11 cellular contexts compared by ENCODE assay signal in the genomic region with DNA sequence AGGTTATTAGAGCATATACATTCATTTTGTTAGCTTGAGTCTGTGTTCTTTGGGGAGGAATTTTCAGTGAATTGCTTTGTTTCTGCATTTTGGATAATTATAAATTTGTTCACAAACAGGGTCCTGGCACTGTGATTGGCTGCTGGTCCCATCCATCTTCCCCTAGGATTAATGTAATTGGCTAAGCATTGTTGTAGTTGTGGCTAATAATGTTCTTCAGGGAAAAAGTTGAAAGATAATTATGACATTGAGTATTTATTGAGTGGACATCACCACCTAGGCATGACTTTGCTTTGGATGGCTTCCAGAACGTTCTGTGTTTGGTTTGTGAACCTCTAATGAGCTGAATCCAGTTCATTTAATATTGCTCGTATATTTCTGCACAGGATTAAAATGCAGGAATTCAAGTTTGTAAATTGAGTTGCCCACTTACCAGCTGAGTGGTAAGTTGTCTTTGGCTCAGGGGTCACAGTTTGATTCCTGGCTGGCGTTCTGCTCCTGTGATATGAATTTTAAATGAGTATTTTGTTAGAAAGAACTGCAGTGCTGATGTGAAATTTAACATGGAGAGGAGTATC. TPM values are rescaled to one million over a fixed set of nuclear protein-coding genes. Genes with fewer than 3 reads are reported as not detected.
DNase-seq lines count a peak whose midpoint lies in the region; ATAC-seq, FAIRE-seq and TF ChIP-seq lines count a peak whose summit lies in the region.
"Had no signal": no experiment of that assay in that cellular context is flagged by ENCODE, and none has a peak within 500 bp of the region (broad histone marks: within the 10 kb centered on the region; RNA-seq: fewer than 3 reads in every experiment).

No MANE protein-coding gene starts in this region.

- no peaks in the 10 kb centered on the region for H3K27me3 Mint-ChIP-seq in activated naive CD4-positive, alpha-beta T cell treated with anti-CD3 and anti-CD28 coated beads for 36 hours (ENCODE audit: low read depth)
- H3K27me3 Mint-ChIP-seq: activated naive CD4-positive, alpha-beta T cell treated with anti-CD3 and anti-CD28 coated beads, Interleukin-2, amount 50 U/mL, for 24 hours had no signal

- H3K27ac ChIP-seq in A549 = no peak overlapping the region
- H3K27ac ChIP-seq: C4-2B had no signal

- no peak for TF ChIP-seq CTCF in A549 (IDR thresholded peaks at IDR 0.05)
- TF ChIP-seq CTCF in astrocyte of the cerebellum (IDR thresholded peaks at IDR 0.05; ENCODE audit: low read depth, low read length, missing control alignments) = no peak

- ATAC-seq in A549 = no peak
- ATAC-seq in GM18868 (IDR thresholded peaks at IDR 0.05; ENCODE audit: unreplicated experiment) = no peak
- no peak for ATAC-seq in GM19397 (IDR thresholded peaks at IDR 0.05; ENCODE audit: unreplicated experiment)
- ATAC-seq: Panc1 had no signal

- no peaks in the 10 kb centered on the region for H3K9me3 Mint-ChIP-seq in activated naive CD4-positive, alpha-beta T cell treated with anti-CD3 and anti-CD28 coated beads for 36 hours
- H3K9me3 Mint-ChIP-seq: activated naive CD4-positive, alpha-beta T cell treated with anti-CD3 and anti-CD28 coated beads, Interleukin-2, amount 50 U/mL, for 24 hours had no signal

- POLR2A ChIA-PET in A549 (lab: Yijun Ruan, JAX) = no interaction called here

- in situ Hi-C loops in astrocyte of the cerebellum (cut with HindIII; ENCODE audit: low sequenced_read_pairs) = no loop called here

- no peak overlapping the region for H3K4me3 Mint-ChIP-seq in activated naive CD4-positive, alpha-beta T cell treated with anti-CD3 and anti-CD28 coated beads for 36 hours
- H3K4me3 Mint-ChIP-seq: activated naive CD4-positive, alpha-beta T cell treated with anti-CD3 and anti-CD28 coated beads, Interleukin-2, amount 50 U/mL, for 24 hours had no signal

- no peak overlapping the region for H3K27ac Mint-ChIP-seq in activated naive CD4-positive, alpha-beta T cell treated with anti-CD3 and anti-CD28 coated beads for 36 hours

- DNase-seq in A549 (ENCODE audit: low read depth in 1 of 2, low spot score in 1 of 2) (peak; percentile 9 to 50), HuH-7 (ENCODE audit: low spot score) (peak; percentile 32), astrocyte of the cerebellum (ENCODE audit: low read depth) (peak; percentile 65), kidney glomerular epithelial cell (lab: John Stamatoyannopoulos, UW) (peak; percentile 62), H4 (ENCODE audit: low spot score) (no peak)
- no peak for DNase-seq in activated naive CD4-positive, alpha-beta T cell treated with anti-CD3 and anti-CD28 coated beads for 36 hours

- no peak for TF ChIP-seq RAD21 in A549 (conservative IDR thresholded peaks at IDR 0.05 in 1 of 2, IDR thresholded peaks at IDR 0.05 in 1 of 2)

- intact Hi-C loops in activated naive CD4-positive, alpha-beta T cell treated with anti-CD3 and anti-CD28 coated beads for 36 hours (cut with micrococcal nuclease) = no loop called here

- no peak for TF ChIP-seq EP300 in A549 (IDR thresholded peaks at IDR 0.05)

- H3K4me1 ChIP-seq in A549 = peaks cover 48% of the 10 kb centered on the region

- WGBS in A549 (ENCODE audit: missing lambda C conversion rate) = 82% methylated on average over 3 of the region's 3 CpGs

- no peak for TF ChIP-seq POLR2A in A549 (IDR thresholded peaks at IDR 0.05; ENCODE audit: low read length)

- no peak for FAIRE-seq in A549 (lab: Jason Lieb, UNC)

- CTCF ChIA-PET in A549 (lab: Yijun Ruan, JAX) = no interaction called here
- CTCF ChIA-PET in activated naive CD4-positive, alpha-beta T cell treated with anti-CD3 and anti-CD28 coated beads for 36 hours (lab: Charles Lee) = interaction anchor here (1.0 kb wide), 1 partner anchor 9 kb away, joined by 4 read pairs; no protein-coding TSS in a partner anchor

- H3K4me1 Mint-ChIP-seq in activated naive CD4-positive, alpha-beta T cell treated with anti-CD3 and anti-CD28 coated beads for 36 hours (ENCODE audit: low read depth) = peaks cover 51% of the 10 kb centered on the region

- peaks cover 25% of the 10 kb centered on the region for H3K36me3 Mint-ChIP-seq in activated naive CD4-positive, alpha-beta T cell treated with anti-CD3 and anti-CD28 coated beads for 36 hours (ENCODE audit: low read depth)

- no peak overlapping the region for H3K4me2 ChIP-seq in A549

- H3K9me3 ChIP-seq in A549 = no peaks in the 10 kb centered on the region

- no peak overlapping the region for H3K4me3 ChIP-seq in A549
- no peak overlapping the region for H3K4me3 ChIP-seq in astrocyte of the cerebellum (ENCODE audit: low read depth, low read length)

TF ChIP-seq in A549, 52 proteins besides CTCF, POLR2A, EP300 and RAD21:
- TF ChIP-seq JUNB (IDR thresholded peaks at IDR 0.05) (no peak), MAZ (IDR thresholded peaks at IDR 0.05; ENCODE audit: borderline replicate concordance, low read depth, low read length) (no peak)
- TF ChIP-seq, protein P1, sequence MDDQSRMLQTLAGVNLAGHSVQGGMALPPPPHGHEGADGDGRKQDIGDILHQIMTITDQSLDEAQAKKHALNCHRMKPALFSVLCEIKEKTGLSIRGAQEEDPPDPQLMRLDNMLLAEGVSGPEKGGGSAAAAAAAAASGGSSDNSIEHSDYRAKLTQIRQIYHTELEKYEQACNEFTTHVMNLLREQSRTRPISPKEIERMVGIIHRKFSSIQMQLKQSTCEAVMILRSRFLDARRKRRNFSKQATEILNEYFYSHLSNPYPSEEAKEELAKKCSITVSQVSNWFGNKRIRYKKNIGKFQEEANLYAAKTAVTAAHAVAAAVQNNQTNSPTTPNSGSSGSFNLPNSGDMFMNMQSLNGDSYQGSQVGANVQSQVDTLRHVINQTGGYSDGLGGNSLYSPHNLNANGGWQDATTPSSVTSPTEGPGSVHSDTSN (IDR thresholded peaks at IDR 0.05) = peak; percentile 68; the same call in 1 of the 2 replicates
- TF ChIP-seq, protein P2, sequence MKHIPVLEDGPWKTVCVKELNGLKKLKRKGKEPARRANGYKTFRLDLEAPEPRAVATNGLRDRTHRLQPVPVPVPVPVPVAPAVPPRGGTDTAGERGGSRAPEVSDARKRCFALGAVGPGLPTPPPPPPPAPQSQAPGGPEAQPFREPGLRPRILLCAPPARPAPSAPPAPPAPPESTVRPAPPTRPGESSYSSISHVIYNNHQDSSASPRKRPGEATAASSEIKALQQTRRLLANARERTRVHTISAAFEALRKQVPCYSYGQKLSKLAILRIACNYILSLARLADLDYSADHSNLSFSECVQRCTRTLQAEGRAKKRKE (CRISPR knock-in tag; IDR thresholded peaks at IDR 0.05; ENCODE audit: low read depth) = no peak

RNA-seq across cellular contexts. Expression of a gene that starts 55.1 kb away (rescaled TPM):
- polyA plus RNA-seq in A549 (2011; rRNA removed) = 16.3 and 19.2 TPM in 2 replicates
- 10.8 and 12.2 TPM in 2 replicates for polyA plus RNA-seq in A549 (2012; cell fraction: cytosol; rRNA removed)
- 15.1 and 20.0 TPM in 2 replicates for polyA plus RNA-seq in A549 (2012; cell fraction: nucleus; rRNA removed)
- polyA plus RNA-seq in A549 (2017; fragmentation: RNase III; extraction: RNeasy Plus Mini Kit Qiagen cat#74134 plus additional on column Dnase treatment) = 13.5 to 14.3 TPM (median 14.1 TPM) in 3 replicates
- polyA minus RNA-seq in A549 (2011; rRNA and poly(A)+ RNA removed) = 93.0 and 94.2 TPM in 2 replicates
- 10 to 100 TPM; 42.5 to 43.2 TPM for total RNA-seq in activated naive CD4-positive, alpha-beta T cell treated with anti-CD3 and anti-CD28 coated beads for 36 hours
- 5.6 and 8.0 TPM in 2 replicates for total RNA-seq in H4 (2014; rRNA removed; shearing (Covaris generic))

Comparison
In these comparisons a context has a peak if more than half of its experiments do, and no peak if none do; other contexts are left out.
1. DNase-seq: peak in A549 (2 of 2), HuH-7 (single experiment), astrocyte of the cerebellum (single experiment) and kidney glomerular epithelial cell (single experiment); none in activated naive CD4-positive, alpha-beta T cell treated with anti-CD3 and anti-CD28 coated beads for 36 hours (single experiment) and H4 (single experiment).